In genomic region chr2:180980185-180980942, GRCh38 we compare ENCODE assay signal across 7 cellular contexts. TPM values are rescaled to one million over a fixed set of nuclear protein-coding genes. Genes with fewer than 3 reads are reported as not detected.
DNase-seq lines count a peak whose midpoint lies in the region; ATAC-seq, FAIRE-seq and TF ChIP-seq lines count a peak whose summit lies in the region.

TSS of gene UBE2E3 (plus strand) at chr2:180980605. CDS start at chr2:180982043, 1,438 bp downstream.

- peak within 1 kb of the TSS; percentile 68 for H3K27ac ChIP-seq in VCaP
- peak within 1 kb of the TSS; percentile 64 for H3K27ac ChIP-seq in iPS-20b (ENCODE audit: low read length)
- H3K27ac ChIP-seq in small intestine (ENCODE audit: low read depth in 1 of 2, low read length in 1 of 2) = peak within 1 kb of the TSS; percentile 78 to 91

- WGBS in small intestine, 3 donors = 0 to 1% (median 1%) methylated on average over 63 to 99 of the region's 99 CpGs

- no peak for FAIRE-seq in small intestine (lab: Jason Lieb, UNC)

- peak; percentile 31 for DNase-seq in NCI-H2081 treated with DMSO at 0.1 percent for 48 hours (lab: John Stamatoyannopoulos, UW)
- DNase-seq in T47D (ENCODE audit: low read depth in 1 of 2, low spot score in 1 of 2) = peak; percentile 64 to 81
- DNase-seq in small intestine = peak; percentile 79

- ATAC-seq in GM18502 (IDR thresholded peaks at IDR 0.05; ENCODE audit: poor library complexity, unreplicated experiment) (peak; percentile 80), HG02798 (IDR thresholded peaks at IDR 0.05; ENCODE audit: poor library complexity, unreplicated experiment) (peak; percentile 83)

- H3K9me3 ChIP-seq in iPS-20b (ENCODE audit: insufficient read depth, low read depth, low read length) (no peaks in the 10 kb centered on the region), small intestine (ENCODE audit: control insufficient read depth, low read depth) (no peaks in the 10 kb centered on the region)

- in situ Hi-C loops in T47D (cut with HindIII; ENCODE audit: low pct_unique_long_range_greater_than_20kb, low sequenced_read_pairs) = no loop called here

- H3K9ac ChIP-seq in iPS-20b (ENCODE audit: low read depth, low read length) = peak within 1 kb of the TSS; percentile 93

- H3K4me1 ChIP-seq in iPS-20b (ENCODE audit: insufficient read depth, low read length) (peaks cover 28% of the 10 kb centered on the region), small intestine (ENCODE audit: control insufficient read depth in 2 of 2, insufficient read depth in 1 of 2, low read depth in 1 of 2, low read length in 1 of 2) (no peaks in the 10 kb centered on the region)

- TF ChIP-seq CTCF in VCaP (conservative IDR thresholded peaks at IDR 0.05) = peak; percentile 81

- peaks cover 22% of the 10 kb centered on the region; the same call in 1 of the 2 replicates for H3K36me3 ChIP-seq in iPS-20b (ENCODE audit: insufficient read depth, low read depth, low read length)
- no peaks in the 10 kb centered on the region for H3K36me3 ChIP-seq in small intestine (ENCODE audit: control insufficient read depth in 2 of 2, insufficient read depth in 2 of 2, low read length in 2 of 2)

- peaks cover 3% of the 10 kb centered on the region; the same call in 1 of the 2 replicates for H3K27me3 ChIP-seq in iPS-20b (ENCODE audit: insufficient read depth, low read length)
- H3K27me3 ChIP-seq in small intestine (ENCODE audit: control insufficient read depth in 2 of 2, insufficient read depth in 2 of 2, low read length in 2 of 2) = no peaks in the 10 kb centered on the region

- H3K4me3 ChIP-seq in iPS-20b (ENCODE audit: low read length) = peak within 1 kb of the TSS; percentile 81
- H3K4me3 ChIP-seq in small intestine (ENCODE audit: low read depth in 1 of 2, low read length in 2 of 2) = peak within 1 kb of the TSS; percentile 87 to 92

RNA-seq across cellular contexts. Expression of gene UBE2E3, which starts in this region (rescaled TPM):
- polyA plus RNA-seq in small intestine = 10 to 100 TPM; 55.3 to 62.8 (median 61.3) TPM

Comparison
In these comparisons a context has a peak if more than half of its experiments do, and no peak if none do; other contexts are left out.
1. Peak in every context shown above with its lines: DNase-seq, ATAC-seq, H3K4me3 ChIP-seq and H3K27ac ChIP-seq.